In genomic region chr12:76588881-76589565, GRCh38 we compare ENCODE assay signal across 10 cellular contexts. TPM values are rescaled to one million over a fixed set of nuclear protein-coding genes. Genes with fewer than 3 reads are reported as not detected.
A peak's percentile ranks its signal among the peaks of the same experiment; 100 is the strongest.
DNase-seq lines count a peak whose midpoint lies in the region; ATAC-seq and TF ChIP-seq lines count a peak whose summit lies in the region.
"Had no signal": no experiment of that assay in that cellular context is flagged by ENCODE, and none has a peak within 500 bp of the region (broad histone marks: within the 10 kb centered on the region; RNA-seq: fewer than 3 reads in every experiment).

No MANE protein-coding gene starts in this region.

- no peak for DNase-seq in activated naive CD4-positive, alpha-beta T cell treated with anti-CD3 and anti-CD28 coated beads, Interleukin-2, amount 50 U/mL, for 72 hours (ENCODE audit: low spot score in 2 of 2)
- no peak for DNase-seq in activated naive CD4-positive, alpha-beta T cell treated with anti-CD3 and anti-CD28 coated beads, Interleukin-2, amount 10 ng/mL, durations not matched to agents 7 days and 5 days
- DNase-seq in SKM-1 treated with dmso at 0.1 percent for 144 hours (lab: John Stamatoyannopoulos, UW; ENCODE audit: unreplicated experiment) (peak; percentile 86), hepatocyte (ENCODE audit: low spot score) (peak; percentile 26), upper lobe of left lung (peak in 1 of 2 donors; percentile 25), H4 (ENCODE audit: low spot score) (no peak), superior temporal gyrus (ENCODE audit: extremely low spot score) (no peak), GM23338 (ENCODE audit: low spot score) (no peak)
- DNase-seq: activated T-cell treated with anti-CD3 and anti-CD28 coated beads, Interleukin-2, amount 50 U/mL, for 4 hours had no signal

- H3K4me3 ChIP-seq in hepatocyte, result no peak overlapping the region
- no peak overlapping the region for H3K4me3 ChIP-seq in upper lobe of left lung
- no peak overlapping the region for H3K4me3 ChIP-seq in GM23338

- no peak overlapping the region for H2AFZ ChIP-seq in hepatocyte
- no peak overlapping the region for H2AFZ ChIP-seq in GM23338

- TF ChIP-seq CTCF in hepatocyte (IDR thresholded peaks at IDR 0.05; ENCODE audit: poor library complexity) (no peak), upper lobe of left lung (IDR thresholded peaks at IDR 0.05) (no peak), GM23338 (conservative IDR thresholded peaks at IDR 0.05; ENCODE audit: low read depth in 2 of 2) (no peak)

- H3K9me2 ChIP-seq in hepatocyte (replicated peaks; ENCODE audit: insufficient read depth), result no peaks in the 10 kb centered on the region
- H3K9me2 ChIP-seq in GM23338 (ENCODE audit: insufficient read depth), result peaks cover 5% of the 10 kb centered on the region; the same call in 1 of the 2 replicates

- ATAC-seq in activated naive CD4-positive, alpha-beta T cell treated with anti-CD3 and anti-CD28 coated beads, Interleukin-2, amount 50 U/mL, for 72 hours, result peak; percentile 50 to 88
- ATAC-seq in upper lobe of left lung (ENCODE audit: low FRiP score in 2 of 2) (peak; percentile 64 to 77), GM23338 (no peak)

- H3K36me3 Mint-ChIP-seq in activated naive CD4-positive, alpha-beta T cell treated with anti-CD3 and anti-CD28 coated beads, Interleukin-2, amount 50 U/mL, for 72 hours, result no peaks in the 10 kb centered on the region
- H3K36me3 Mint-ChIP-seq in activated naive CD4-positive, alpha-beta T cell treated with anti-CD3 and anti-CD28 coated beads, Interleukin-2, amount 10 ng/mL, durations not matched to agents 7 days and 5 days, result no peaks in the 10 kb centered on the region
- no peaks in the 10 kb centered on the region for H3K36me3 Mint-ChIP-seq in GM23338 (ENCODE audit: low read depth)
- H3K36me3 Mint-ChIP-seq: CD4-positive, CD25-positive, alpha-beta regulatory T cell had no signal

- H4K20me1 ChIP-seq in hepatocyte (ENCODE audit: insufficient read depth, poor library complexity, severe bottlenecking), result no peaks in the 10 kb centered on the region
- H4K20me1 ChIP-seq in GM23338 (replicated peaks; ENCODE audit: insufficient read depth), result no peaks in the 10 kb centered on the region

- H3K27ac ChIP-seq in hepatocyte (no peak overlapping the region), upper lobe of left lung (peak overlapping the region in 3 of 4 donors; percentile 31 to 64 (median 64)), GM23338 (ENCODE audit: low read depth) (no peak overlapping the region)

- H3K36me3 ChIP-seq in hepatocyte (replicated peaks; ENCODE audit: insufficient read depth, low read depth) (no peaks in the 10 kb centered on the region), upper lobe of left lung (no peaks in the 10 kb centered on the region), GM23338 (ENCODE audit: insufficient read depth) (no peaks in the 10 kb centered on the region)

- no peak overlapping the region for H3K27ac Mint-ChIP-seq in activated naive CD4-positive, alpha-beta T cell treated with anti-CD3 and anti-CD28 coated beads, Interleukin-2, amount 50 U/mL, for 72 hours
- no peak overlapping the region for H3K27ac Mint-ChIP-seq in activated naive CD4-positive, alpha-beta T cell treated with anti-CD3 and anti-CD28 coated beads, Interleukin-2, amount 10 ng/mL, durations not matched to agents 7 days and 5 days
- H3K27ac Mint-ChIP-seq in GM23338, result no peak overlapping the region
- H3K27ac Mint-ChIP-seq: CD4-positive, CD25-positive, alpha-beta regulatory T cell had no signal

- no peak overlapping the region for H3K4me3 Mint-ChIP-seq in activated naive CD4-positive, alpha-beta T cell treated with anti-CD3 and anti-CD28 coated beads, Interleukin-2, amount 10 ng/mL, durations not matched to agents 7 days and 5 days
- H3K4me3 Mint-ChIP-seq in GM23338, result no peak overlapping the region
- H3K4me3 Mint-ChIP-seq: activated T-cell treated with anti-CD3 and anti-CD28 coated beads, Interleukin-2, amount 50 U/mL, for 4 hours; CD4-positive, CD25-positive, alpha-beta regulatory T cell had no signal

- no peaks in the 10 kb centered on the region for H3F3A ChIP-seq in GM23338 (replicated peaks; ENCODE audit: low read depth)

- no peaks in the 10 kb centered on the region for H3K9me3 Mint-ChIP-seq in activated naive CD4-positive, alpha-beta T cell treated with anti-CD3 and anti-CD28 coated beads, Interleukin-2, amount 50 U/mL, for 72 hours
- H3K9me3 Mint-ChIP-seq in activated naive CD4-positive, alpha-beta T cell treated with anti-CD3 and anti-CD28 coated beads, Interleukin-2, amount 10 ng/mL, durations not matched to agents 7 days and 5 days, result no peaks in the 10 kb centered on the region
- H3K9me3 Mint-ChIP-seq in GM23338, result no peaks in the 10 kb centered on the region
- H3K9me3 Mint-ChIP-seq: activated T-cell treated with anti-CD3 and anti-CD28 coated beads, Interleukin-2, amount 50 U/mL, for 4 hours had no signal

- H3K79me2 ChIP-seq in hepatocyte, result no peaks in the 10 kb centered on the region
- no peaks in the 10 kb centered on the region for H3K79me2 ChIP-seq in GM23338 (replicated peaks; ENCODE audit: insufficient read depth)

- no peaks in the 10 kb centered on the region for H3K27me3 Mint-ChIP-seq in activated naive CD4-positive, alpha-beta T cell treated with anti-CD3 and anti-CD28 coated beads, Interleukin-2, amount 10 ng/mL, durations not matched to agents 7 days and 5 days
- no peaks in the 10 kb centered on the region for H3K27me3 Mint-ChIP-seq in GM23338 (ENCODE audit: insufficient read depth, low read depth, poor library complexity)

- H3K4me2 ChIP-seq in hepatocyte (no peak overlapping the region), GM23338 (no peak overlapping the region)

- TF ChIP-seq POLR2A in upper lobe of left lung (IDR thresholded peaks at IDR 0.05), result no peak

- H3K4me1 Mint-ChIP-seq in activated naive CD4-positive, alpha-beta T cell treated with anti-CD3 and anti-CD28 coated beads, Interleukin-2, amount 10 ng/mL, durations not matched to agents 7 days and 5 days, result peaks cover 11% of the 10 kb centered on the region
- no peaks in the 10 kb centered on the region for H3K4me1 Mint-ChIP-seq in GM23338

- CTCF ChIA-PET in activated naive CD4-positive, alpha-beta T cell treated with anti-CD3 and anti-CD28 coated beads, Interleukin-2, amount 10 ng/mL, durations not matched to agents 7 days and 5 days (lab: Charles Lee), result interaction anchor here (0.6 to 1.2 kb wide), 2 partner anchors 179 to 216 kb away, joined by 3 read pairs; no protein-coding TSS in a partner anchor

- H3K9me3 ChIP-seq in hepatocyte (ENCODE audit: low read depth) (no peaks in the 10 kb centered on the region), upper lobe of left lung (no peaks in the 10 kb centered on the region)

- H3K27me3 ChIP-seq in hepatocyte (no peaks in the 10 kb centered on the region), upper lobe of left lung (no peaks in the 10 kb centered on the region), GM23338 (ENCODE audit: insufficient read depth) (no peaks in the 10 kb centered on the region)

- H3K4me1 ChIP-seq in hepatocyte (ENCODE audit: insufficient read depth) (no peaks in the 10 kb centered on the region), upper lobe of left lung (peaks cover 0 to 12% (median 2%) of the 10 kb centered on the region in 4 donors), GM23338 (ENCODE audit: insufficient read depth) (no peaks in the 10 kb centered on the region)

- peak in 1 of 4 donors; percentile 45 for TF ChIP-seq EP300 in upper lobe of left lung (IDR thresholded peaks at IDR 0.05)

TF ChIP-seq in GM23338, 12 proteins besides CTCF, POLR2A, EP300 and RAD21 (continues in another document):
- no peak for TF ChIP-seq NANOG (IDR thresholded peaks at IDR 0.05; ENCODE audit: borderline replicate concordance)
- no peak for TF ChIP-seq STAT1 (IDR thresholded peaks at IDR 0.05; ENCODE audit: unreplicated experiment)
- TF ChIP-seq, protein P1, sequence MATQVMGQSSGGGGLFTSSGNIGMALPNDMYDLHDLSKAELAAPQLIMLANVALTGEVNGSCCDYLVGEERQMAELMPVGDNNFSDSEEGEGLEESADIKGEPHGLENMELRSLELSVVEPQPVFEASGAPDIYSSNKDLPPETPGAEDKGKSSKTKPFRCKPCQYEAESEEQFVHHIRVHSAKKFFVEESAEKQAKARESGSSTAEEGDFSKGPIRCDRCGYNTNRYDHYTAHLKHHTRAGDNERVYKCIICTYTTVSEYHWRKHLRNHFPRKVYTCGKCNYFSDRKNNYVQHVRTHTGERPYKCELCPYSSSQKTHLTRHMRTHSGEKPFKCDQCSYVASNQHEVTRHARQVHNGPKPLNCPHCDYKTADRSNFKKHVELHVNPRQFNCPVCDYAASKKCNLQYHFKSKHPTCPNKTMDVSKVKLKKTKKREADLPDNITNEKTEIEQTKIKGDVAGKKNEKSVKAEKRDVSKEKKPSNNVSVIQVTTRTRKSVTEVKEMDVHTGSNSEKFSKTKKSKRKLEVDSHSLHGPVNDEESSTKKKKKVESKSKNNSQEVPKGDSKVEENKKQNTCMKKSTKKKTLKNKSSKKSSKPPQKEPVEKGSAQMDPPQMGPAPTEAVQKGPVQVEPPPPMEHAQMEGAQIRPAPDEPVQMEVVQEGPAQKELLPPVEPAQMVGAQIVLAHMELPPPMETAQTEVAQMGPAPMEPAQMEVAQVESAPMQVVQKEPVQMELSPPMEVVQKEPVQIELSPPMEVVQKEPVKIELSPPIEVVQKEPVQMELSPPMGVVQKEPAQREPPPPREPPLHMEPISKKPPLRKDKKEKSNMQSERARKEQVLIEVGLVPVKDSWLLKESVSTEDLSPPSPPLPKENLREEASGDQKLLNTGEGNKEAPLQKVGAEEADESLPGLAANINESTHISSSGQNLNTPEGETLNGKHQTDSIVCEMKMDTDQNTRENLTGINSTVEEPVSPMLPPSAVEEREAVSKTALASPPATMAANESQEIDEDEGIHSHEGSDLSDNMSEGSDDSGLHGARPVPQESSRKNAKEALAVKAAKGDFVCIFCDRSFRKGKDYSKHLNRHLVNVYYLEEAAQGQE (IDR thresholded peaks at IDR 0.05; ENCODE audit: unreplicated experiment), result no peak
- TF ChIP-seq ZNF114 (CRISPR knock-in tag; IDR thresholded peaks at IDR 0.05), result no peak

RNA-seq across cellular contexts. Expression of gene OSBPL8, which starts 29.5 kb away (rescaled TPM):
- total RNA-seq in activated naive CD4-positive, alpha-beta T cell treated with anti-CD3 and anti-CD28 coated beads, Interleukin-2, amount 50 U/mL, for 72 hours, result 10 to 100 TPM; 69.7 to 74.0 TPM
- 73.0 and 82.5 TPM in 2 replicates for total RNA-seq in hepatocyte
- polyA plus RNA-seq in hepatocyte, result 20.1 and 21.4 TPM in 2 replicates
- total RNA-seq in upper lobe of left lung, result 100 to 1,000 TPM in 2 of 6 donors, 10 to 100 TPM in 4; 35.6 to 103 (median 73.3) TPM
- total RNA-seq in H4 (2014; rRNA removed; shearing (Covaris generic)), result 15.0 and 21.2 TPM in 2 replicates
- total RNA-seq in GM23338 (2014; rRNA removed; shearing (Covaris generic)), result 73.3 and 78.0 TPM in 2 replicates
- polyA plus RNA-seq in GM23338 (2016; fragmentation: Nextera tagmentation; extraction: Ambion mirVana), result 116 and 124 TPM in 2 replicates

Comparison
In these comparisons a context has a peak if more than half of its experiments do, and no peak if none do; other contexts are left out.
1. DNase-seq: peak in SKM-1 treated with dmso at 0.1 percent for 144 hours (single experiment) and hepatocyte (single experiment); none in activated naive CD4-positive, alpha-beta T cell treated with anti-CD3 and anti-CD28 coated beads, Interleukin-2, amount 50 U/mL, for 72 hours (0 of 2), activated naive CD4-positive, alpha-beta T cell treated with anti-CD3 and anti-CD28 coated beads, Interleukin-2, amount 10 ng/mL, durations not matched to agents 7 days and 5 days (single experiment), H4 (single experiment), superior temporal gyrus (single experiment) and GM23338 (single experiment).
2. H3K27ac ChIP-seq: peak in upper lobe of left lung (3 of 4); none in hepatocyte (single experiment) and GM23338 (single experiment).